ENCODE assay signal across 16 cellular contexts in genomic region chr3:73734376-73734775, GRCh38.
DNase-seq lines count a peak whose midpoint lies in the region; TF ChIP-seq lines count a peak whose summit lies in the region.
"Had no signal": no experiment of that assay in that cellular context is flagged by ENCODE, and none has a peak within 500 bp of the region (broad histone marks: within the 10 kb centered on the region; RNA-seq: fewer than 3 reads in every experiment).

No MANE protein-coding gene starts in this region.

- peak overlapping the region in 1 of 3 experiments; percentile 3 for H3K4me3 Mint-ChIP-seq in nephron
- no peak overlapping the region for H3K4me3 Mint-ChIP-seq in CD4-positive, alpha-beta memory T cell
- H3K4me3 Mint-ChIP-seq: CD8-positive, alpha-beta T cell had no signal

- H3K27me3 ChIP-seq in HAP-1 (ENCODE audit: low read depth) = no peaks in the 10 kb centered on the region
- H3K27me3 ChIP-seq in CD4-positive, alpha-beta memory T cell (ENCODE audit: insufficient read depth, low read length) = no peaks in the 10 kb centered on the region
- H3K27me3 ChIP-seq: Peyer's patch had no signal

- CTCF ChIA-PET in CD4-positive, alpha-beta memory T cell (lab: Charles Lee; ENCODE audit: partially characterized antibody) = no interaction called here

- H3K36me3 Mint-ChIP-seq in nephron (ENCODE audit: low read depth) = no peaks in the 10 kb centered on the region
- no peaks in the 10 kb centered on the region for H3K36me3 Mint-ChIP-seq in CD4-positive, alpha-beta memory T cell
- H3K36me3 Mint-ChIP-seq: CD8-positive, alpha-beta T cell had no signal

- H3K36me3 ChIP-seq in HAP-1 (replicated peaks) = no peaks in the 10 kb centered on the region
- H3K36me3 ChIP-seq in CD4-positive, alpha-beta memory T cell (ENCODE audit: insufficient read depth, low read length) = no peaks in the 10 kb centered on the region
- H3K36me3 ChIP-seq: Peyer's patch had no signal

- no peaks in the 10 kb centered on the region for H3K27me3 Mint-ChIP-seq in nephron (ENCODE audit: low read depth)
- H3K27me3 Mint-ChIP-seq in CD4-positive, alpha-beta memory T cell = no peaks in the 10 kb centered on the region

- DNase-seq in NCI-H1105 treated with DMSO at 0.1 percent for 48 hours (lab: John Stamatoyannopoulos, UW) = peak; percentile 32
- DNase-seq in NCI-H1105 (lab: John Stamatoyannopoulos, UW) = no peak
- DNase-seq in HAP-1 (ENCODE audit: low spot score in 2 of 2) = peak; percentile 42 to 94
- peak; percentile 41 for DNase-seq in choroid plexus epithelial cell (ENCODE audit: low read depth)
- no peak for DNase-seq in T1000 (lab: John Stamatoyannopoulos, UW)
- DNase-seq in CD4-positive, alpha-beta memory T cell = no peak
- no peak for DNase-seq in SHP77 treated with DMSO at 0.1 percent for 48 hours (lab: John Stamatoyannopoulos, UW)
- DNase-seq: 8988T; CD8-positive, alpha-beta T cell; GDM1; HCEC 1CT; NCI-H2029 treated with DMSO at 0.1 percent for 48 hours; NCI-H446; Peyer's patch had no signal

- H3K4me1 ChIP-seq in HAP-1 = peaks cover 28% of the 10 kb centered on the region
- no peaks in the 10 kb centered on the region for H3K4me1 ChIP-seq in CD4-positive, alpha-beta memory T cell (ENCODE audit: insufficient read depth, low read length)
- H3K4me1 ChIP-seq: Peyer's patch had no signal

- no peak overlapping the region for H3K4me3 ChIP-seq in HAP-1
- no peak overlapping the region for H3K4me3 ChIP-seq in choroid plexus epithelial cell (ENCODE audit: low read depth, low read length)
- no peak overlapping the region for H3K4me3 ChIP-seq in CD4-positive, alpha-beta memory T cell (ENCODE audit: low read length in 2 of 2)
- H3K4me3 ChIP-seq: GM12878, Peyer's patch had no signal

- TF ChIP-seq CTCF in choroid plexus epithelial cell (conservative IDR thresholded peaks at IDR 0.05; ENCODE audit: low read depth, low read length) (no peak), nephron (IDR thresholded peaks at IDR 0.05; ENCODE audit: unreplicated experiment in 3 of 3) (no peak)

- peaks cover 82% of the 10 kb centered on the region for H3K4me1 Mint-ChIP-seq in nephron
- no peaks in the 10 kb centered on the region for H3K4me1 Mint-ChIP-seq in CD4-positive, alpha-beta memory T cell

- intact Hi-C loops in CD4-positive, alpha-beta memory T cell (cut with micrococcal nuclease) = loop anchor here (10.0 kb wide), 1 partner anchor 250 kb away; no protein-coding TSS in a partner anchor

- no peak overlapping the region for H3K27ac ChIP-seq in CD4-positive, alpha-beta memory T cell (ENCODE audit: low read depth, low read length)
- H3K27ac ChIP-seq: Peyer's patch had no signal

- peak overlapping the region; percentile 58 to 77 (median 71) for H3K27ac Mint-ChIP-seq in nephron
- H3K27ac Mint-ChIP-seq in CD4-positive, alpha-beta memory T cell = no peak overlapping the region
- H3K27ac Mint-ChIP-seq: CD8-positive, alpha-beta T cell had no signal

- in situ Hi-C loops in HAP-1 (cut with MboI; ENCODE audit: low sequenced_read_pairs) = no loop called here

- no peaks in the 10 kb centered on the region for H3K9me3 ChIP-seq in HAP-1
- H3K9me3 ChIP-seq in CD4-positive, alpha-beta memory T cell (ENCODE audit: control insufficient read depth in 1 of 2, low read length in 2 of 2) = no peaks in the 10 kb centered on the region
- H3K9me3 ChIP-seq: Peyer's patch had no signal

- no peaks in the 10 kb centered on the region for H3K9me3 Mint-ChIP-seq in nephron
- peaks cover 0 to 9% (median 5%) of the 10 kb centered on the region in 8 donors for H3K9me3 Mint-ChIP-seq in CD4-positive, alpha-beta memory T cell

- POLR2A ChIA-PET in CD4-positive, alpha-beta memory T cell (lab: Charles Lee; ENCODE audit: partially characterized antibody) = no interaction called here

Comparison
In these comparisons a context has a peak if more than half of its experiments do, and no peak if none do; other contexts are left out.
1. DNase-seq: peak in NCI-H1105 treated with DMSO at 0.1 percent for 48 hours (single experiment), HAP-1 (2 of 2) and choroid plexus epithelial cell (single experiment); none in NCI-H1105 (single experiment), T1000 (single experiment), CD4-positive, alpha-beta memory T cell (0 of 5) and SHP77 treated with DMSO at 0.1 percent for 48 hours (single experiment).
2. H3K27ac Mint-ChIP-seq: peak in nephron (3 of 3); none in CD4-positive, alpha-beta memory T cell (0 of 7).